ENCODE assay signal across 1 cellular context in the genomic region with DNA sequence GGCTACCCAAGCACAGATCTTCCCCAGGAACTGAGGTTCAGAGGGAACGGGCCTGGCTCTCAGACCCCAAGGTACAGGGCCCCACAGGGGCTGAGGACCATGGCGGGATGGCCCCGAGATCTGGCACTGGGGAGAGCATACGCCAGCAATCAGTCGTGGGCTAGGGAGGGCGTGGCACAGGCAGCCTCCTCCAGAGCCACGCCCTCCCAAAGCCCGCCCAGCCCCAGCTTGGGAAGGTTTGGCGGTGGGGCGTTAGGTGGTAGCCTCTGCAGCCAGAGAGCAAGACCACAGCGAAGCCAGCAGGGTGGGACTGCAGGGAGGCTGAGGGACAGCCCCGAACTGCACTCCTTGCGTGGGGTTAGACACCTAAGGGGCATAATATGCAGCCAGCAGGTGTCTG.
TF ChIP-seq lines count a peak whose summit lies in the region.

No MANE protein-coding gene starts in this region.

TF ChIP-seq in WTC11, 78 proteins besides CTCF, POLR2A, EP300 and RAD21 (continued from another document):
- TF ChIP-seq, protein P1, sequence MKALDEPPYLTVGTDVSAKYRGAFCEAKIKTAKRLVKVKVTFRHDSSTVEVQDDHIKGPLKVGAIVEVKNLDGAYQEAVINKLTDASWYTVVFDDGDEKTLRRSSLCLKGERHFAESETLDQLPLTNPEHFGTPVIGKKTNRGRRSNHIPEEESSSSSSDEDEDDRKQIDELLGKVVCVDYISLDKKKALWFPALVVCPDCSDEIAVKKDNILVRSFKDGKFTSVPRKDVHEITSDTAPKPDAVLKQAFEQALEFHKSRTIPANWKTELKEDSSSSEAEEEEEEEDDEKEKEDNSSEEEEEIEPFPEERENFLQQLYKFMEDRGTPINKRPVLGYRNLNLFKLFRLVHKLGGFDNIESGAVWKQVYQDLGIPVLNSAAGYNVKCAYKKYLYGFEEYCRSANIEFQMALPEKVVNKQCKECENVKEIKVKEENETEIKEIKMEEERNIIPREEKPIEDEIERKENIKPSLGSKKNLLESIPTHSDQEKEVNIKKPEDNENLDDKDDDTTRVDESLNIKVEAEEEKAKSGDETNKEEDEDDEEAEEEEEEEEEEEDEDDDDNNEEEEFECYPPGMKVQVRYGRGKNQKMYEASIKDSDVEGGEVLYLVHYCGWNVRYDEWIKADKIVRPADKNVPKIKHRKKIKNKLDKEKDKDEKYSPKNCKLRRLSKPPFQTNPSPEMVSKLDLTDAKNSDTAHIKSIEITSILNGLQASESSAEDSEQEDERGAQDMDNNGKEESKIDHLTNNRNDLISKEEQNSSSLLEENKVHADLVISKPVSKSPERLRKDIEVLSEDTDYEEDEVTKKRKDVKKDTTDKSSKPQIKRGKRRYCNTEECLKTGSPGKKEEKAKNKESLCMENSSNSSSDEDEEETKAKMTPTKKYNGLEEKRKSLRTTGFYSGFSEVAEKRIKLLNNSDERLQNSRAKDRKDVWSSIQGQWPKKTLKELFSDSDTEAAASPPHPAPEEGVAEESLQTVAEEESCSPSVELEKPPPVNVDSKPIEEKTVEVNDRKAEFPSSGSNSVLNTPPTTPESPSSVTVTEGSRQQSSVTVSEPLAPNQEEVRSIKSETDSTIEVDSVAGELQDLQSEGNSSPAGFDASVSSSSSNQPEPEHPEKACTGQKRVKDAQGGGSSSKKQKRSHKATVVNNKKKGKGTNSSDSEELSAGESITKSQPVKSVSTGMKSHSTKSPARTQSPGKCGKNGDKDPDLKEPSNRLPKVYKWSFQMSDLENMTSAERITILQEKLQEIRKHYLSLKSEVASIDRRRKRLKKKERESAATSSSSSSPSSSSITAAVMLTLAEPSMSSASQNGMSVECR (CRISPR knock-in tag; IDR thresholded peaks at IDR 0.05; ENCODE audit: borderline replicate concordance): no peak
- no peak for TF ChIP-seq CREM (CRISPR knock-in tag; IDR thresholded peaks at IDR 0.05)
- TF ChIP-seq, protein P2, sequence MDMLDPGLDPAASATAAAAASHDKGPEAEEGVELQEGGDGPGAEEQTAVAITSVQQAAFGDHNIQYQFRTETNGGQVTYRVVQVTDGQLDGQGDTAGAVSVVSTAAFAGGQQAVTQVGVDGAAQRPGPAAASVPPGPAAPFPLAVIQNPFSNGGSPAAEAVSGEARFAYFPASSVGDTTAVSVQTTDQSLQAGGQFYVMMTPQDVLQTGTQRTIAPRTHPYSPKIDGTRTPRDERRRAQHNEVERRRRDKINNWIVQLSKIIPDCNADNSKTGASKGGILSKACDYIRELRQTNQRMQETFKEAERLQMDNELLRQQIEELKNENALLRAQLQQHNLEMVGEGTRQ (CRISPR knock-in tag; IDR thresholded peaks at IDR 0.05): no peak
- TF ChIP-seq NFE2L1 (CRISPR knock-in tag; IDR thresholded peaks at IDR 0.05): no peak
- TF ChIP-seq NFYB (CRISPR knock-in tag; conservative IDR thresholded peaks at IDR 0.05; ENCODE audit: low read depth): no peak
- TF ChIP-seq NR2C2 (CRISPR knock-in tag; IDR thresholded peaks at IDR 0.05): no peak
- no peak for TF ChIP-seq OVOL2 (CRISPR knock-in tag; IDR thresholded peaks at IDR 0.05; ENCODE audit: borderline replicate concordance)
- no peak for TF ChIP-seq CREB1 (CRISPR knock-in tag; IDR thresholded peaks at IDR 0.05)
